14 cellular contexts compared by ENCODE assay signal in genomic region chr6:110590821-110591351, GRCh38.
DNase-seq lines count a peak whose midpoint lies in the region; ATAC-seq, FAIRE-seq and TF ChIP-seq lines count a peak whose summit lies in the region.
"Had no signal": no experiment of that assay in that cellular context is flagged by ENCODE, and none has a peak within 500 bp of the region (broad histone marks: within the 10 kb centered on the region; RNA-seq: fewer than 3 reads in every experiment).

No MANE protein-coding gene starts in this region.

- no peak for TF ChIP-seq EP300 in tibial nerve (IDR thresholded peaks at IDR 0.05)

- H3K4me2 ChIP-seq in osteoblast (ENCODE audit: insufficient read depth, low read length) = no peak overlapping the region

- DNase-seq in GM12891 (ENCODE audit: insufficient read length, low spot score) (no peak), HFFc6 (peak; percentile 18), osteoblast (ENCODE audit: insufficient read length, low spot score, missing footprints) (peak; percentile 19), left ventricle myocardium superior (no peak), amygdala (lab: John Stamatoyannopoulos, UW) (no peak), tibial nerve (ENCODE audit: low spot score in 2 of 2) (no peak)
- DNase-seq in activated CD4-positive, alpha-beta memory T cell treated with anti-CD3 and anti-CD28 coated beads for 36 hours = peak; percentile 65
- DNase-seq: kidney, NCI-H524 had no signal

- H3K27ac ChIP-seq in osteoblast (ENCODE audit: low read depth, low read length) (peak overlapping the region; percentile 36), tibial nerve (no peak overlapping the region)

- intact Hi-C loops in activated CD4-positive, alpha-beta memory T cell treated with anti-CD3 and anti-CD28 coated beads for 36 hours (cut with micrococcal nuclease) = loop anchor here (1.0 to 2.0 kb wide), 2 partner anchors 54 to 62 kb away; no protein-coding TSS in a partner anchor
- intact Hi-C loops in left ventricle myocardium superior (cut with micrococcal nuclease) = no loop called here

- peak; percentile 66 for FAIRE-seq in GM12891 (lab: Jason Lieb, UNC)
- FAIRE-seq: kidney had no signal

- no peak for TF ChIP-seq CTCF in HFFc6 (IDR thresholded peaks at IDR 0.05)
- TF ChIP-seq CTCF in osteoblast (IDR thresholded peaks at IDR 0.05; ENCODE audit: extremely low read depth, low read depth, low read length) = no peak
- no peak for TF ChIP-seq CTCF in tibial nerve (IDR thresholded peaks at IDR 0.05)

- peak overlapping the region; percentile 14 for H2AFZ ChIP-seq in osteoblast (ENCODE audit: low read length)

- H3K36me3 ChIP-seq in osteoblast (ENCODE audit: insufficient read depth, low read length) (no peaks in the 10 kb centered on the region), tibial nerve (no peaks in the 10 kb centered on the region)

- H4K20me1 ChIP-seq in osteoblast (ENCODE audit: insufficient read depth, low read length) = no peaks in the 10 kb centered on the region

- no peaks in the 10 kb centered on the region for H3K27me3 Mint-ChIP-seq in HFFc6 (ENCODE audit: insufficient read depth)
- H3K27me3 Mint-ChIP-seq in activated CD4-positive, alpha-beta memory T cell treated with anti-CD3 and anti-CD28 coated beads for 36 hours = no peaks in the 10 kb centered on the region
- H3K27me3 Mint-ChIP-seq: brain had no signal

- POLR2A ChIA-PET in activated CD4-positive, alpha-beta memory T cell treated with anti-CD3 and anti-CD28 coated beads for 36 hours (lab: Charles Lee) = interaction anchor here (0.6 to 1.4 kb wide), 3 partner anchors 51 to 285 kb away, joined by 3 to 11 read pairs (median 4); partner anchors contain the start of gene AMD1

- H3K27ac Mint-ChIP-seq in HFFc6 = peak overlapping the region; percentile 69
- no peak overlapping the region for H3K27ac Mint-ChIP-seq in activated CD4-positive, alpha-beta memory T cell treated with anti-CD3 and anti-CD28 coated beads for 36 hours
- H3K27ac Mint-ChIP-seq: brain, type B pancreatic cell, WTC11 had no signal

- WGBS in tibial nerve, 2 donors = 75 to 76% methylated on average over 3 of the region's 3 CpGs

- no peaks in the 10 kb centered on the region for H3K9me3 ChIP-seq in osteoblast (ENCODE audit: low read depth, low read length)
- no peaks in the 10 kb centered on the region for H3K9me3 ChIP-seq in tibial nerve

- ATAC-seq in left ventricle myocardium superior = no peak
- ATAC-seq: esophagus mucosa, Right ventricle myocardium inferior, WTC11 had no signal

- TF ChIP-seq POLR2A in GM12891 (IDR thresholded peaks at IDR 0.05; ENCODE audit: low read depth, low read length) (no peak), tibial nerve (IDR thresholded peaks at IDR 0.05) (no peak)

- H3K79me2 ChIP-seq in osteoblast (ENCODE audit: insufficient read depth, low read length) = no peaks in the 10 kb centered on the region

- H3K4me3 Mint-ChIP-seq in HFFc6 = no peak overlapping the region
- H3K4me3 Mint-ChIP-seq in activated CD4-positive, alpha-beta memory T cell treated with anti-CD3 and anti-CD28 coated beads for 36 hours = no peak overlapping the region
- H3K4me3 Mint-ChIP-seq: brain, type B pancreatic cell, WTC11 had no signal

- peaks cover 11% of the 10 kb centered on the region for H3K4me1 ChIP-seq in osteoblast (ENCODE audit: insufficient read depth, low read length)
- no peaks in the 10 kb centered on the region for H3K4me1 ChIP-seq in tibial nerve

- H3K27me3 ChIP-seq in osteoblast (ENCODE audit: insufficient read depth, low read length) = no peaks in the 10 kb centered on the region
- no peaks in the 10 kb centered on the region for H3K27me3 ChIP-seq in tibial nerve

- H3K4me1 Mint-ChIP-seq in HFFc6 (ENCODE audit: low read depth) = peaks cover 22% of the 10 kb centered on the region
- peaks cover 18% of the 10 kb centered on the region for H3K4me1 Mint-ChIP-seq in activated CD4-positive, alpha-beta memory T cell treated with anti-CD3 and anti-CD28 coated beads for 36 hours (ENCODE audit: low read depth)
- H3K4me1 Mint-ChIP-seq: WTC11 had no signal

- H3K9me3 Mint-ChIP-seq in HFFc6 = no peaks in the 10 kb centered on the region
- H3K9me3 Mint-ChIP-seq in activated CD4-positive, alpha-beta memory T cell treated with anti-CD3 and anti-CD28 coated beads for 36 hours = peaks cover 4% of the 10 kb centered on the region

- H3K4me3 ChIP-seq in osteoblast (ENCODE audit: insufficient read depth, low read length) (no peak overlapping the region), tibial nerve (no peak overlapping the region)

- CTCF ChIA-PET in activated CD4-positive, alpha-beta memory T cell treated with anti-CD3 and anti-CD28 coated beads for 36 hours (lab: Charles Lee) = interaction anchor here (0.6 to 1.2 kb wide), 3 partner anchors 53 to 368 kb away, joined by 3 to 8 read pairs (median 4); partner anchors contain the start of gene GTF3C6

- no peaks in the 10 kb centered on the region for H3K36me3 Mint-ChIP-seq in HFFc6 (ENCODE audit: low read depth)
- no peaks in the 10 kb centered on the region for H3K36me3 Mint-ChIP-seq in activated CD4-positive, alpha-beta memory T cell treated with anti-CD3 and anti-CD28 coated beads for 36 hours
- H3K36me3 Mint-ChIP-seq: brain, type B pancreatic cell, WTC11 had no signal

TF ChIP-seq in GM12891, 5 proteins besides CTCF, POLR2A, EP300 and RAD21:
- peak; percentile 34; the same call in 1 of the 2 replicates for TF ChIP-seq SPI1 (IDR thresholded peaks at IDR 0.05; ENCODE audit: low read depth, low read length)
- no peak for TF ChIP-seq POLR2AphosphoS5 (IDR thresholded peaks at IDR 0.05; ENCODE audit: low read depth, low read length)
TF ChIP-seq in GM12891: peak in this region for 1.

Comparison
In these comparisons a context has a peak if more than half of its experiments do, and no peak if none do; other contexts are left out.
1. DNase-seq: peak in HFFc6 (single experiment), activated CD4-positive, alpha-beta memory T cell treated with anti-CD3 and anti-CD28 coated beads for 36 hours (single experiment) and osteoblast (single experiment); none in GM12891 (single experiment), left ventricle myocardium superior (single experiment), amygdala (0 of 56) and tibial nerve (0 of 2).